ENCODE assay signal across 8 cellular contexts in the genomic region with DNA sequence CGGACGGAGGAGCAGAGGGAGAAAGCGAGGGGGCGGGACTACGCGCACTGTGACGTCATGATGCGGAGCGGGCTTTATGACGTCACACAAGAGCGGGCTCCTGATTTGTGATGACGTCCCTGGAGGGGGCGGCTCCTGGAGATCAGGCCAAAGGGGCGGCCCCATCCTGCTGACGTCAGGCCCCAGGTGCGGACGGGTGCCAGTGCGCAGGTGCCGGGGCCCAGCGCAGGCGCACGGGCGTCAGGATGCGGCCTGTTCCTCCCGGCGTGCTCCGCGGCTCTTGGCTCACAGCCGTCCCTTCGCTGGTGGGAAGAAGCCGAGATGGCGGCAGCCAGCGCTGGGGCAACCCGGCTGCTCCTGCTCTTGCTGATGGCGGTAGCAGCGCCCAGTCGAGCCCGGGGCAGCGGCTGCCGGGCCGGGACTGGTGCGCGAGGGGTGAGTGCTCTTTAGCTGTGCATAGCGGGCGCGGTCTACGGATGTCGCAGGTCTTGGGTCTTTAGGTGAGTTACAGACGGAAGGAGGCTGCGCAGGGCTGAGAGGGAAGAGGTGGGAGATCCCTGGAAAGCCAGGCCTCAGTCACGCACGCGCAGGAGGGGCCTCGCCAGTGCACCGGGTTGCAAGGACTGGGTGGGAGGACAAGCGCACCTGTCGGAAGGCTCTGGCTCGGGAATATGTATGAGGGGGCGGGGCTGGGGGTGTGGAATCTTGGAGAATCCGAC. TPM values are rescaled to one million over a fixed set of nuclear protein-coding genes. Genes with fewer than 3 reads are reported as not detected.
DNase-seq lines count a peak whose midpoint lies in the region; ATAC-seq and TF ChIP-seq lines count a peak whose summit lies in the region.

Gene EMC10, plus strand, starts transcription at position 284 of the 719 bp plus-strand sequence. Its CDS starts 38 bp downstream, at position 322.
Gene GARIN5A, minus strand, starts transcription at position 625 of the 719 bp plus-strand sequence. Its CDS starts 460 bp downstream, at position 165.

- in situ Hi-C loops in ACHN (cut with HindIII; ENCODE audit: low pct_ligation_motif_present, low pct_unique_long_range_greater_than_20kb, low sequenced_read_pairs) = no loop called here

- H3K9me3 ChIP-seq in colonic mucosa = no peaks in the 10 kb centered on the region

- H3K27me3 ChIP-seq in colonic mucosa = no peaks in the 10 kb centered on the region

- H3K36me3 ChIP-seq in colonic mucosa = peaks cover 6% of the 10 kb centered on the region

- ATAC-seq in GM18873 (IDR thresholded peaks at IDR 0.05; ENCODE audit: low FRiP score, unreplicated experiment) = peak; percentile 51
- ATAC-seq in HG03139 (IDR thresholded peaks at IDR 0.05; ENCODE audit: unreplicated experiment) = peak; percentile 72
- ATAC-seq in left lobe of liver = peak; percentile 89

- no peak for TF ChIP-seq CTCF in colonic mucosa (IDR thresholded peaks at IDR 0.05)

- peaks cover 8% of the 10 kb centered on the region for H3K4me1 ChIP-seq in colonic mucosa

- H3K27ac ChIP-seq in colonic mucosa = peak within 1 kb of the TSS; percentile 70

- intact Hi-C loops in colonic mucosa (cut with DNase I) = no loop called here

- H3K9ac ChIP-seq in colonic mucosa (ENCODE audit: low read depth in 2 of 2, low read length in 2 of 2) = peak within 1 kb of the TSS; percentile 89 to 93

- peak; percentile 87 for DNase-seq in ACHN
- DNase-seq in NCI-H345 treated with DMSO at 0.1 percent for 48 hours (lab: John Stamatoyannopoulos, UW; ENCODE audit: unreplicated experiment) = peak; percentile 73
- DNase-seq in activated CD4-positive, alpha-beta T cell treated with anti-CD3 and anti-CD28 coated beads for 48 hours = peak; percentile 98
- peak; percentile 93 for DNase-seq in colonic mucosa
- DNase-seq in left lobe of liver (ENCODE audit: low spot score) = peak; percentile 92
- DNase-seq in stimulated activated CD4-positive, alpha-beta T cell treated with anti-CD3 and anti-CD28 coated beads, Interleukin-1b, Interleukin-23, amount 100 ng/mL, for 48 hours = peak; percentile 97

- peak within 1 kb of the TSS; percentile 82 for H3K4me3 ChIP-seq in colonic mucosa

RNA-seq across cellular contexts. Expression of gene EMC10, which starts in this region (rescaled TPM):
- total RNA-seq in colonic mucosa = 100 to 1,000 TPM; 112 to 163 TPM
- total RNA-seq in left lobe of liver = 55.2 TPM

RNA-seq across cellular contexts. Expression of gene GARIN5A, which starts in this region (rescaled TPM):
- total RNA-seq in colonic mucosa = 1 to 10 TPM; 2.1 to 4.4 TPM
- 1.8 TPM for total RNA-seq in left lobe of liver

Comparison
In these comparisons a context has a peak if more than half of its experiments do, and no peak if none do; other contexts are left out.
1. Peak in every context shown above with its lines: DNase-seq, ATAC-seq, H3K4me3 ChIP-seq and H3K27ac ChIP-seq.